In the genomic region with DNA sequence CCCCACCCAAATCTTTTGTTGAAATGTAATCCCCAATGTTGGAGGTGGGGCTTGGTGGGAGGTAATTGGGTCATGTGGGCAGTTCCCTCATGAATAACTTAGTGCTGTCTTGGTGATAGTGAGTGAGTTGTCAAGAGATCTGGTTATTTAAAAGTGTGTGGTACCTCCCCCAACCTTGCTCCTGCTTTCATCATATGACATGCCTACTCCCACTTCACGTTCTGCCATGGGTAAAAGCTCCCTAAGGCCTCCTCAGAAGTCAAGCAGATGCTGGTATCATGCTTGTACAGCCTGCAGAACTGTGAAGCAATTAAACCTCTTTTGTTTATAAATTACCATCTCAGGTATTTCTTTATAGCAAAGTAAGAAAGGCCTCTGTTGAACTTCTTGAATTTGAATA, we compare ENCODE assay signal across 23 cellular contexts. TPM values are rescaled to one million over a fixed set of nuclear protein-coding genes. Genes with fewer than 3 reads are reported as not detected.
DNase-seq lines count a peak whose midpoint lies in the region; ATAC-seq and TF ChIP-seq lines count a peak whose summit lies in the region.
"Had no signal": no experiment of that assay in that cellular context is flagged by ENCODE, and none has a peak within 500 bp of the region (broad histone marks: within the 10 kb centered on the region; RNA-seq: fewer than 3 reads in every experiment).

No MANE protein-coding gene starts in this region.

- no peak overlapping the region for H3K9ac ChIP-seq in IMR-90 (ENCODE audit: low read depth, low read length)

- H2BK5ac ChIP-seq in IMR-90 (ENCODE audit: low read depth, low read length, poor library complexity, severe bottlenecking): peak overlapping the region; percentile 28

- no peak overlapping the region for H2BK15ac ChIP-seq in IMR-90 (ENCODE audit: low read depth, low read length)

- H3K36me3 Mint-ChIP-seq in osteocyte (ENCODE audit: unreplicated experiment): peaks cover 54% of the 10 kb centered on the region

- no TSS peak for BruUV-seq in IMR-90 (replicated peaks; lab: Mats Ljungman, UMichigan)

- H3K4me3 ChIP-seq in IMR-90 (ENCODE audit: insufficient read depth, low read depth, low read length) (no peak overlapping the region), cardiac fibroblast (replicated peaks in 1 of 2; ENCODE audit: low read depth in 2 of 2, low read length in 2 of 2) (no peak overlapping the region), fibroblast of the aortic adventitia (ENCODE audit: low read depth, low read length) (no peak overlapping the region)
- H3K4me3 ChIP-seq: A549, GM12878 had no signal

- no peak overlapping the region for H4K8ac ChIP-seq in IMR-90 (ENCODE audit: low read depth in 2 of 2, low read length in 2 of 2)

- no peak for TF ChIP-seq RAD21 in IMR-90 (IDR thresholded peaks at IDR 0.05; ENCODE audit: low read length)

- H3K4me2 ChIP-seq in IMR-90 (ENCODE audit: low read depth, low read length): no peak overlapping the region
- H3K4me2 ChIP-seq: A549 had no signal

- H3K9me3 Mint-ChIP-seq in osteocyte (ENCODE audit: unreplicated experiment): no peaks in the 10 kb centered on the region

- no peak for TF ChIP-seq CTCF in IMR-90 (conservative IDR thresholded peaks at IDR 0.05; ENCODE audit: low read depth, low read length)
- no peak for TF ChIP-seq CTCF in cardiac fibroblast (IDR thresholded peaks at IDR 0.05; ENCODE audit: low read depth, low read length)
- TF ChIP-seq CTCF in fibroblast of the aortic adventitia (IDR thresholded peaks at IDR 0.05; ENCODE audit: insufficient read depth, low read length): no peak
- TF ChIP-seq CTCF in osteocyte (IDR thresholded peaks at IDR 0.05): no peak

- intact Hi-C loops in IMR-90 (cut with micrococcal nuclease): no loop called here

- no peak overlapping the region for H3K56ac ChIP-seq in IMR-90 (ENCODE audit: extremely low read depth, insufficient read depth, low read length)

- H4K5ac ChIP-seq in IMR-90 (ENCODE audit: low read depth, low read length): no peak overlapping the region

- H3K9me3 ChIP-seq in IMR-90 (ENCODE audit: control insufficient read depth, insufficient read depth, low read length): peaks cover 7% of the 10 kb centered on the region

- H3K4me1 ChIP-seq in IMR-90 (ENCODE audit: control insufficient read depth, insufficient read depth, low read length): peaks cover 5% of the 10 kb centered on the region; the same call in 1 of the 2 replicates
- H3K4me1 ChIP-seq: A549 had no signal

- no peak overlapping the region for H2AK5ac ChIP-seq in IMR-90 (ENCODE audit: low read depth, low read length)

- no peak overlapping the region for H3K4ac ChIP-seq in IMR-90 (ENCODE audit: low read depth, low read length)

- H3K4me1 Mint-ChIP-seq in osteocyte (ENCODE audit: unreplicated experiment): peaks cover 14% of the 10 kb centered on the region
- H3K4me1 Mint-ChIP-seq: CD4-positive, alpha-beta memory T cell had no signal

- no peak overlapping the region for H2BK20ac ChIP-seq in IMR-90 (ENCODE audit: low read depth, low read length)

- no CpG with 5 or more reads among the region's 1 CpG for WGBS in IMR-90 (ENCODE audit: extremely low coverage in 2 of 2, insufficient read length in 1 of 2), 2 experiments

- H2AK9ac ChIP-seq in IMR-90 (replicated peaks; ENCODE audit: low read depth, low read length, poor library complexity): no peak overlapping the region

- in situ Hi-C loops in IMR-90 (cut with MboI; ENCODE audit: low sequenced_read_pairs): no loop called here

- peak; percentile 21; the same call in 1 of the 2 replicates for ATAC-seq in IMR-90 (ENCODE audit: low read depth)
- no peak for ATAC-seq in GM18907 (IDR thresholded peaks at IDR 0.05; ENCODE audit: unreplicated experiment)
- ATAC-seq: A549, GM12878, HCT116 had no signal

- DNase-seq in IMR-90 (no peak), cardiac fibroblast (ENCODE audit: low read depth in 2 of 2) (peak; percentile 1 to 13), fibroblast of the aortic adventitia (ENCODE audit: low read depth) (peak; percentile 30), osteocyte (ENCODE audit: extremely low spot score, unreplicated experiment) (no peak), NCI-H2029 treated with DMSO at 0.1 percent for 48 hours (lab: John Stamatoyannopoulos, UW) (no peak)
- no peak for DNase-seq in activated CD8-positive, alpha-beta memory T cell treated with anti-CD3 and anti-CD28 coated beads for 24 hours
- DNase-seq: C1 segment of cervical spinal cord; CD4-positive, alpha-beta memory T cell; COR-L47; GDM1; Kasumi-1; NCI-H1105; NCI-H1436 treated with DMSO at 0.1 percent for 48 hours; NCI-H187 treated with DMSO at 0.1 percent for 48 hours; NCI-H2107; NCI-H446 treated with DMSO at 0.1 percent for 48 hours; NCI-H526 treated with DMSO at 0.1 percent for 48 hours; SHP77 had no signal

- POLR2A ChIA-PET in IMR-90 (lab: Charles Lee; ENCODE audit: unreplicated experiment): no interaction called here

- no peaks in the 10 kb centered on the region; a peak in 1 of 4 replicates for H3K79me1 ChIP-seq in IMR-90 (ENCODE audit: low read depth in 1 of 2, low read length in 2 of 2)

- no peak overlapping the region for H2BK120ac ChIP-seq in IMR-90 (ENCODE audit: low read depth, low read length)

- H3K23ac ChIP-seq in IMR-90 (ENCODE audit: low read depth, low read length): no peak overlapping the region

- dilution Hi-C loops in IMR-90 (cut with HindIII; ENCODE audit: low sequenced_read_pairs, unreplicated experiment): no loop called here

- H2AFZ ChIP-seq in IMR-90 (replicated peaks; ENCODE audit: low read length, poor library complexity): no peak overlapping the region

- H3K14ac ChIP-seq in IMR-90 (replicated peaks; ENCODE audit: low read depth, low read length): no peak overlapping the region

- no peak overlapping the region for H3K27ac ChIP-seq in IMR-90 (ENCODE audit: insufficient read depth, low read length)
- H3K27ac ChIP-seq: A549, RWPE1 had no signal

- CTCF ChIA-PET in IMR-90 (lab: Yijun Ruan, JAX): no interaction called here

- no peaks in the 10 kb centered on the region for H3K9me1 ChIP-seq in IMR-90 (ENCODE audit: insufficient read depth, low read length)

- H3K27ac Mint-ChIP-seq in osteocyte (ENCODE audit: unreplicated experiment): peak overlapping the region; percentile 39
- H3K27ac Mint-ChIP-seq: CD4-positive, alpha-beta memory T cell had no signal

- H3K27me3 Mint-ChIP-seq in osteocyte (ENCODE audit: unreplicated experiment): no peaks in the 10 kb centered on the region
- H3K27me3 Mint-ChIP-seq: CD4-positive, alpha-beta memory T cell had no signal

- no peak overlapping the region for H4K91ac ChIP-seq in IMR-90 (ENCODE audit: insufficient read depth, low read depth, low read length)

- H3K4me3 Mint-ChIP-seq in osteocyte (ENCODE audit: unreplicated experiment): no peak overlapping the region
- H3K4me3 Mint-ChIP-seq: CD4-positive, alpha-beta memory T cell had no signal

- H3K36me3 ChIP-seq in IMR-90 (ENCODE audit: control insufficient read depth, insufficient read depth, low read length): peaks cover 17% of the 10 kb centered on the region

- TF ChIP-seq POLR2A in IMR-90 (IDR thresholded peaks at IDR 0.05; ENCODE audit: low read depth, low read length): no peak

- H4K20me1 ChIP-seq in IMR-90 (ENCODE audit: insufficient read depth, low read length): no peaks in the 10 kb centered on the region

- no peaks in the 10 kb centered on the region for H3K27me3 ChIP-seq in IMR-90 (ENCODE audit: control insufficient read depth, insufficient read depth, low read length)

- H3K18ac ChIP-seq in IMR-90 (ENCODE audit: low read depth, low read length): no peak overlapping the region

TF ChIP-seq in IMR-90, 13 proteins besides CTCF, POLR2A, EP300 and RAD21:
- no peak for TF ChIP-seq NFE2L2 (IDR thresholded peaks at IDR 0.05; ENCODE audit: low read depth, low read length)
- no peak for TF ChIP-seq CHD1 (IDR thresholded peaks at IDR 0.05; ENCODE audit: low read depth, low read length)
- no peak for TF ChIP-seq CEBPB (IDR thresholded peaks at IDR 0.05; ENCODE audit: low read depth, low read length)

RNA-seq across cellular contexts. Expression of a gene that starts 30.6 kb away (rescaled TPM):
- total RNA-seq in IMR-90 (2012; rRNA removed) (15.8 and 49.7 TPM in 2 replicates), fibroblast of the aortic adventitia (ENCODE audit: low replicate concordance) (28.8 and 51.8 TPM in 2 replicates), osteocyte (38.0 and 43.8 TPM in 2 replicates)
- 47.6 and 51.2 TPM in 2 replicates for polyA plus RNA-seq in IMR-90 (2012; rRNA removed)
- 20.9 and 28.0 TPM in 2 replicates for polyA plus RNA-seq in IMR-90 (2012; cell fraction: cytosol; rRNA removed)
- polyA plus RNA-seq in IMR-90 (2012; cell fraction: nucleus; rRNA removed; ENCODE audit: low replicate concordance): 3.7 and 17.0 TPM in 2 replicates

RNA-seq across cellular contexts. Expression of a gene that starts 31.0 kb away (rescaled TPM):
- 18.5 and 26.7 TPM in 2 replicates for total RNA-seq in IMR-90 (2012; rRNA removed)
- 13.9 and 19.1 TPM in 2 replicates for polyA plus RNA-seq in IMR-90 (2012; rRNA removed)
- polyA plus RNA-seq in IMR-90 (2012; cell fraction: cytosol; rRNA removed): 1.9 and 3.8 TPM in 2 replicates
- polyA plus RNA-seq in IMR-90 (2012; cell fraction: nucleus; rRNA removed; ENCODE audit: low replicate concordance): 1.3 and 13.3 TPM in 2 replicates
- total RNA-seq in fibroblast of the aortic adventitia (ENCODE audit: low replicate concordance): 44.5 and 293 TPM in 2 replicates
- total RNA-seq in osteocyte: 74.2 and 85.6 TPM in 2 replicates

Comparison
In these comparisons a context has a peak if more than half of its experiments do, and no peak if none do; other contexts are left out.
1. DNase-seq: peak in cardiac fibroblast (2 of 2) and fibroblast of the aortic adventitia (single experiment); none in IMR-90 (single experiment), osteocyte (single experiment), NCI-H2029 treated with DMSO at 0.1 percent for 48 hours (single experiment) and activated CD8-positive, alpha-beta memory T cell treated with anti-CD3 and anti-CD28 coated beads for 24 hours (single experiment).